ENCODE assay signal across 12 cellular contexts in the genomic region with DNA sequence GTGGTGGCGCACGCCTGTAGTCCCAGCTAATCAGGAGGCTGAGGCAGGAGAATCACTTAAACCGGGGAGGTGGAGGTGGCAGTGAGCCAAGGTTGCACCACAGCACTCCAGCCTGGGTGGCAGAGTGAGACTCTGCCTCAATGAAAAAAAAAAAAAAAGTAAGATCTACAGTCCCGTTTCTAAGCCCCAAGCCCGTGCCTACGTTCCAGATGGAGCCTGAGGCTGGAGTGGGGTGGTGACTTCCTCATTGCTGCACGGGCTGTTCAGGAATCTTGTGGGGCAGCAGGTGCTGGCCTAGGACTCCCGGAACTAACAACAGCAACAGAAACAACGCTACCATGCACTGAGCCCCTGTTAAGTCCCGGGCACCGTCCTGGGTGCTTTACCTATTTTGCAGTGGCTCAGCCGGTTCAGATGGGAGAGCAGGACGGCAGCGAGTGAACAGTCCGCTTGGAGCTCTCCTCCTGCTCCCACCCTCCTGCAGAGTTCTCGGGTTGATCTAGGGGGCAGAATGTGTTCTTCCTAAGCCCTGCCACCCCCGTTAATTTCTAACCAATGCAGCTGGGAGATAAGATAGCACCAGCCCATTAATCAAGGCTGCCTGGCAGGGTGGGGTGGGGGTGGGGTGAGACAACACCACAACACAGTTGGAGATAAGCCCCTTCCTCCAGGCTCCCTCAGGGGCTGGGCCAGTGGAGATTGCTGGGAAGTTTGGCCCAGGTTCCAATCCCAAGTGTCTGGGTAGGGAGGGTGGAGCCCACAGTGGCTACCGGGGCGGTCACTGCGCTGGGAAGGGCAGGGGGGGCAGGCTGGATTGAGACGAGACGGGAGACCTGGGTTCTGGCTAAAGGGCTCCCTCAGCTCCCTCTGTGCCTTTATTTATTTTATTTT. TPM values are rescaled to one million over a fixed set of nuclear protein-coding genes. Genes with fewer than 3 reads are reported as not detected.
DNase-seq lines count a peak whose midpoint lies in the region; ATAC-seq and TF ChIP-seq lines count a peak whose summit lies in the region.
"Had no signal": no experiment of that assay in that cellular context is flagged by ENCODE, and none has a peak within 500 bp of the region (broad histone marks: within the 10 kb centered on the region; RNA-seq: fewer than 3 reads in every experiment).

No MANE protein-coding gene starts in this region.

- H2BK12ac ChIP-seq in mesenchymal stem cell (ENCODE audit: low read length in 2 of 2), result no peak overlapping the region
- no peak overlapping the region for H2BK12ac ChIP-seq in H9 (ENCODE audit: insufficient read length, low read depth, low read length)

- H3K56ac ChIP-seq in H9 (ENCODE audit: insufficient read length, low read depth, low read length), result no peak overlapping the region

- TF ChIP-seq CTCF in A673 (conservative IDR thresholded peaks at IDR 0.05; ENCODE audit: low read depth, low read length) (no peak), H9 (conservative IDR thresholded peaks at IDR 0.05) (no peak)

- ATAC-seq in esophagus mucosa (peak; percentile 7), GM18861 (IDR thresholded peaks at IDR 0.05; ENCODE audit: unreplicated experiment) (no peak)

- H3K9ac ChIP-seq in mesenchymal stem cell (ENCODE audit: low read length) (no peak overlapping the region), H9 (ENCODE audit: extremely low read depth, insufficient read length, low read length) (no peak overlapping the region)

- H3K27ac ChIP-seq in A673 (ENCODE audit: low read depth, low read length, poor library complexity, severe bottlenecking), result no peak overlapping the region
- no peak overlapping the region for H3K27ac ChIP-seq in mesenchymal stem cell (ENCODE audit: low read length, poor library complexity, severe bottlenecking)
- H3K27ac ChIP-seq in H9 (ENCODE audit: insufficient read length, low read depth, low read length), result no peak overlapping the region

- H3K27me3 ChIP-seq in A673 (replicated peaks; ENCODE audit: insufficient read depth, low read depth, low read length, poor library complexity) (no peaks in the 10 kb centered on the region), mesenchymal stem cell (ENCODE audit: control insufficient read depth in 1 of 2, insufficient read depth in 1 of 2, low read length in 2 of 2) (peaks cover 42 to 61% of the 10 kb centered on the region in 2 experiments), H9 (ENCODE audit: insufficient read depth, low read length) (no peaks in the 10 kb centered on the region)

- H3K14ac ChIP-seq in mesenchymal stem cell (ENCODE audit: low read length in 2 of 2) (no peak overlapping the region), H9 (ENCODE audit: insufficient read depth, low read length) (no peak overlapping the region)

- H3K27ac Mint-ChIP-seq in H9, result no peak overlapping the region; a peak in 2 of 7 replicates
- H3K27ac Mint-ChIP-seq: T-helper 1 cell treated with Interleukin-12 subunit alpha and Interleukin-12 subunit beta and Interleukin-4 antibody, amounts not matched to agents 30 μg/mL and 1 μg/mL, for 36 hours had no signal

- CTCF ChIA-PET in A673 (lab: Charles Lee), result no interaction called here

- H3K79me1 ChIP-seq in mesenchymal stem cell (replicated peaks; ENCODE audit: low read length, poor library complexity, severe bottlenecking), result no peaks in the 10 kb centered on the region
- H3K79me1 ChIP-seq in H9 (ENCODE audit: insufficient read depth, low read depth, low read length, poor library complexity, severe bottlenecking), result no peaks in the 10 kb centered on the region

- no peaks in the 10 kb centered on the region for H3K9me3 Mint-ChIP-seq in H9
- H3K9me3 Mint-ChIP-seq: T-helper 1 cell treated with Interleukin-12 subunit alpha and Interleukin-12 subunit beta and Interleukin-4 antibody, amounts not matched to agents 30 μg/mL and 1 μg/mL, for 36 hours had no signal

- H3K4me3 Mint-ChIP-seq in H9, result no peak overlapping the region
- H3K4me3 Mint-ChIP-seq: T-helper 1 cell treated with Interleukin-12 subunit alpha and Interleukin-12 subunit beta and Interleukin-4 antibody, amounts not matched to agents 30 μg/mL and 1 μg/mL, for 36 hours had no signal

- peaks cover 7% of the 10 kb centered on the region for H3K27me3 Mint-ChIP-seq in H9 (ENCODE audit: low read depth)

- no peak overlapping the region for H3K18ac ChIP-seq in mesenchymal stem cell (ENCODE audit: low read depth in 1 of 2, low read length in 2 of 2)
- H3K18ac ChIP-seq in H9 (ENCODE audit: insufficient read length, low read depth, low read length), result no peak overlapping the region

- no peak overlapping the region for H4K5ac ChIP-seq in H9 (ENCODE audit: insufficient read length, low read depth, low read length)

- peaks cover 4% of the 10 kb centered on the region for H4K20me1 ChIP-seq in H9 (ENCODE audit: control insufficient read depth, insufficient read depth, insufficient read length)

- H2AFZ ChIP-seq in mesenchymal stem cell (ENCODE audit: low read depth, low read length) (no peak overlapping the region), H9 (ENCODE audit: low read length) (no peak overlapping the region)

- H3K4me3 ChIP-seq in A673 (ENCODE audit: low read depth, low read length, poor library complexity, severe bottlenecking) (no peak overlapping the region), mesenchymal stem cell (ENCODE audit: insufficient read depth in 1 of 2, low read depth in 1 of 2, low read length in 2 of 2) (no peak overlapping the region)

- intact Hi-C loops in A673 (cut with micrococcal nuclease; ENCODE audit: unreplicated experiment), result no loop called here

- H3K36me3 ChIP-seq in A673 (ENCODE audit: insufficient read depth, low read length, poor library complexity, severe bottlenecking) (no peaks in the 10 kb centered on the region), mesenchymal stem cell (ENCODE audit: control insufficient read depth in 1 of 2, insufficient read depth in 2 of 2, low read depth in 1 of 2, low read length in 2 of 2) (no peaks in the 10 kb centered on the region)

- H4K8ac ChIP-seq in mesenchymal stem cell (ENCODE audit: low read length) (no peak overlapping the region), H9 (replicated peaks; ENCODE audit: insufficient read length, low read depth, low read length) (no peak overlapping the region)

- H3K23ac ChIP-seq in mesenchymal stem cell (ENCODE audit: low read length in 2 of 2) (no peak overlapping the region), H9 (ENCODE audit: insufficient read length, low read depth, low read length) (no peak overlapping the region)

- POLR2A ChIA-PET in A673 (lab: Charles Lee; ENCODE audit: low non-redundant PET), result no interaction called here

- no TSS peak for BruUV-seq in A673 (replicated peaks; lab: Mats Ljungman, UMichigan)

- H3K4me2 ChIP-seq in mesenchymal stem cell (ENCODE audit: low read length, poor library complexity, severe bottlenecking) (peak overlapping the region; percentile 23), H9 (ENCODE audit: insufficient read depth, insufficient read length, low read length) (no peak overlapping the region)

- peaks cover 7 to 12% of the 10 kb centered on the region in 2 experiments for H3K4me1 Mint-ChIP-seq in H9

- no peak overlapping the region for H2BK20ac ChIP-seq in H9 (ENCODE audit: low read depth, low read length, poor library complexity, severe bottlenecking)

- H4K91ac ChIP-seq in mesenchymal stem cell (ENCODE audit: low read length) (no peak overlapping the region), H9 (ENCODE audit: insufficient read length, low read depth, low read length) (no peak overlapping the region)

- H2BK15ac ChIP-seq in mesenchymal stem cell (ENCODE audit: low read depth, poor library complexity, severe bottlenecking), result no peak overlapping the region
- H2BK15ac ChIP-seq in H9 (ENCODE audit: low read depth, low read length), result no peak overlapping the region

- H2BK5ac ChIP-seq in mesenchymal stem cell (ENCODE audit: low read depth, low read length, poor library complexity, severe bottlenecking) (no peak overlapping the region), H9 (ENCODE audit: insufficient read length, low read length) (no peak overlapping the region)

- WGBS in mesenchymal stem cell, result 43% methylated on average over 17 of the region's 22 CpGs
- no CpG with 5 or more reads among the region's 22 CpGs for WGBS in H9 (ENCODE audit: extremely low coverage, insufficient read length, low lambda C conversion rate)

- H2AK5ac ChIP-seq in mesenchymal stem cell (ENCODE audit: low read length, severe bottlenecking) (no peak overlapping the region), H9 (ENCODE audit: insufficient read length, low read length) (no peak overlapping the region)

- DNase-seq in A673 (ENCODE audit: low spot score) (peak; percentile 31), OCI-M1 (lab: John Stamatoyannopoulos, UW) (peak; percentile 98), mesenchymal stem cell (no peak), T-helper 2 cell (no peak), H9 (no peak), T1000 (lab: John Stamatoyannopoulos, UW) (no peak)
- DNase-seq: activated T-cell treated with anti-CD3 and anti-CD28 coated beads for 4 hours had no signal

- H2BK120ac ChIP-seq in mesenchymal stem cell (ENCODE audit: low read depth, low read length) (no peak overlapping the region), H9 (ENCODE audit: low read depth, low read length, poor library complexity, severe bottlenecking) (no peak overlapping the region)

- H3K36me3 Mint-ChIP-seq in H9 (ENCODE audit: insufficient read depth in 1 of 3, low read depth in 3 of 3), result no peaks in the 10 kb centered on the region

- H3K9me3 ChIP-seq in A673 (ENCODE audit: low read depth, low read length, poor library complexity, severe bottlenecking), result no peaks in the 10 kb centered on the region
- no peaks in the 10 kb centered on the region for H3K9me3 ChIP-seq in mesenchymal stem cell (ENCODE audit: control insufficient read depth, low read length)
- H3K9me3 ChIP-seq in H9 (ENCODE audit: control insufficient read depth, low read depth, low read length), result no peaks in the 10 kb centered on the region

- no peak overlapping the region for H3T11ph ChIP-seq in H9 (ENCODE audit: low read length)

- H3K79me2 ChIP-seq in H9 (ENCODE audit: insufficient read depth, low read length), result no peaks in the 10 kb centered on the region

- no peaks in the 10 kb centered on the region for H3K23me2 ChIP-seq in H9 (ENCODE audit: insufficient read length, low read depth, low read length, poor library complexity, severe bottlenecking)

- H3K4ac ChIP-seq in mesenchymal stem cell (ENCODE audit: low read depth in 1 of 2, low read length in 2 of 2), result no peak overlapping the region
- no peak overlapping the region for H3K4ac ChIP-seq in H9 (ENCODE audit: low read depth, low read length)

- H3K4me1 ChIP-seq in A673 (ENCODE audit: insufficient read depth, low read length, poor library complexity, severe bottlenecking), result no peaks in the 10 kb centered on the region
- peaks cover 7% of the 10 kb centered on the region for H3K4me1 ChIP-seq in mesenchymal stem cell (ENCODE audit: control insufficient read depth, insufficient read depth, low read depth, low read length)
- no peaks in the 10 kb centered on the region for H3K4me1 ChIP-seq in H9 (ENCODE audit: insufficient read depth, low read length)

RNA-seq across cellular contexts. Expression of gene SFRP5, which starts 17.0 kb away (rescaled TPM):
- total RNA-seq in A673 (2021), result not detected in 2 replicates
- not detected for total RNA-seq in esophagus mucosa
- not detected for polyA plus RNA-seq in mesenchymal stem cell (2013, experiment 1 of 2)
- not detected for polyA plus RNA-seq in mesenchymal stem cell (2013, experiment 2 of 2)
- 1.7 and 1.8 TPM in 2 replicates for total RNA-seq in H9 (2021)
- total RNA-seq: H4 had no signal
- polyA plus RNA-seq: AG04450 had no signal

RNA-seq across cellular contexts. Expression of gene ZFYVE27, which starts 51.9 kb away (rescaled TPM):
- total RNA-seq in A673 (2021) (26.8 and 31.7 TPM in 2 replicates), esophagus mucosa (10.7 TPM), H9 (2021) (32.2 and 33.2 TPM in 2 replicates)
- polyA plus RNA-seq in mesenchymal stem cell (2013, experiment 1 of 2), result 9.1 TPM
- 8.1 TPM for polyA plus RNA-seq in mesenchymal stem cell (2013, experiment 2 of 2)

Comparison
In these comparisons a context has a peak if more than half of its experiments do, and no peak if none do; other contexts are left out.
1. DNase-seq: peak in A673 (single experiment) and OCI-M1 (single experiment); none in mesenchymal stem cell (single experiment), T-helper 2 cell (0 of 5), H9 (single experiment) and T1000 (single experiment).